ENCODE assay signal across 9 cellular contexts in genomic region chr17:51371732-51372151, GRCh38.
A peak's percentile ranks its signal among the peaks of the same experiment; 100 is the strongest.
DNase-seq lines count a peak whose midpoint lies in the region; ATAC-seq and TF ChIP-seq lines count a peak whose summit lies in the region.
"Had no signal": no experiment of that assay in that cellular context is flagged by ENCODE, and none has a peak within 500 bp of the region (broad histone marks: within the 10 kb centered on the region; RNA-seq: fewer than 3 reads in every experiment).

No MANE protein-coding gene starts in this region.

- H3K27me3 Mint-ChIP-seq in T-helper 2 cell treated with Interferon-gamma antibody and Interleukin-4, amounts not matched to agents 5 μg/mL and 100 μg/mL, for 36 hours (ENCODE audit: low read depth): peaks cover 2% of the 10 kb centered on the region
- H3K27me3 Mint-ChIP-seq in natural killer cell (ENCODE audit: low read depth in 2 of 2): peaks cover 2 to 6% of the 10 kb centered on the region in 2 donors

- H3K4me1 ChIP-seq in right atrium auricular region: no peaks in the 10 kb centered on the region

- intact Hi-C loops in Right ventricle myocardium superior (cut with DNase I) (no loop called here), left colon (cut with DNase I, micrococcal nuclease) (no loop called here), natural killer cell (cut with micrococcal nuclease) (no loop called here)

- TF ChIP-seq CTCF in right atrium auricular region (IDR thresholded peaks at IDR 0.05): peak in 1 of 2 donors; percentile 64
- TF ChIP-seq CTCF in natural killer cell (IDR thresholded peaks at IDR 0.05): no peak

- no peak overlapping the region for H3K4me3 ChIP-seq in right atrium auricular region

- no peak for DNase-seq in Right ventricle myocardium superior
- DNase-seq in right atrium auricular region (ENCODE audit: low spot score): no peak
- peak; percentile 63 for DNase-seq in NAMALWA (ENCODE audit: low spot score)
- peak; percentile 5 for DNase-seq in T-helper 2 cell treated with Interferon-gamma antibody and Interleukin-4, amounts not matched to agents 5 μg/mL and 100 μg/mL, for 36 hours (ENCODE audit: low spot score)
- DNase-seq in cerebellar cortex (ENCODE audit: low spot score): peak; percentile 91
- no peak for DNase-seq in left colon
- DNase-seq in stimulated activated naive CD4-positive, alpha-beta T cell treated with Interleukin-2 at 50 U/mL for 16 hours (lab: John Stamatoyannopoulos, UW): peak; percentile 3
- DNase-seq in natural killer cell: no peak
- DNase-seq: naive B cell had no signal

- no peaks in the 10 kb centered on the region for H3K36me3 Mint-ChIP-seq in T-helper 2 cell treated with Interferon-gamma antibody and Interleukin-4, amounts not matched to agents 5 μg/mL and 100 μg/mL, for 36 hours (ENCODE audit: low read depth)
- H3K36me3 Mint-ChIP-seq in natural killer cell: no peaks in the 10 kb centered on the region
- H3K36me3 Mint-ChIP-seq: naive B cell had no signal

- peak; percentile 61 for ATAC-seq in Right ventricle myocardium superior (ENCODE audit: poor library complexity)
- peak; percentile 77 for ATAC-seq in left colon
- no peak for ATAC-seq in natural killer cell

- peaks cover 12% of the 10 kb centered on the region for H3K9me3 Mint-ChIP-seq in T-helper 2 cell treated with Interferon-gamma antibody and Interleukin-4, amounts not matched to agents 5 μg/mL and 100 μg/mL, for 36 hours
- H3K9me3 Mint-ChIP-seq in natural killer cell: no peaks in the 10 kb centered on the region

- H3K4me1 Mint-ChIP-seq in T-helper 2 cell treated with Interferon-gamma antibody and Interleukin-4, amounts not matched to agents 5 μg/mL and 100 μg/mL, for 36 hours (ENCODE audit: low read depth): peaks cover 10% of the 10 kb centered on the region
- H3K4me1 Mint-ChIP-seq in natural killer cell: peaks cover 6 to 7% of the 10 kb centered on the region in 2 donors

- H3K27me3 ChIP-seq in right atrium auricular region: no peaks in the 10 kb centered on the region

- H3K27ac ChIP-seq in right atrium auricular region: no peak overlapping the region

- H3K4me3 Mint-ChIP-seq in T-helper 2 cell treated with Interferon-gamma antibody and Interleukin-4, amounts not matched to agents 5 μg/mL and 100 μg/mL, for 36 hours: no peak overlapping the region
- H3K4me3 Mint-ChIP-seq in natural killer cell: no peak overlapping the region

- no peaks in the 10 kb centered on the region for H3K36me3 ChIP-seq in right atrium auricular region

- no peak overlapping the region for H3K27ac Mint-ChIP-seq in T-helper 2 cell treated with Interferon-gamma antibody and Interleukin-4, amounts not matched to agents 5 μg/mL and 100 μg/mL, for 36 hours
- no peak overlapping the region for H3K27ac Mint-ChIP-seq in natural killer cell

- no peaks in the 10 kb centered on the region for H3K9me3 ChIP-seq in right atrium auricular region

Comparison
In these comparisons a context has a peak if more than half of its experiments do, and no peak if none do; other contexts are left out.
1. ATAC-seq: peak in Right ventricle myocardium superior (single experiment) and left colon (single experiment); none in natural killer cell (0 of 3).
2. DNase-seq: peak in NAMALWA (single experiment), T-helper 2 cell treated with Interferon-gamma antibody and Interleukin-4, amounts not matched to agents 5 μg/mL and 100 μg/mL, for 36 hours (single experiment), cerebellar cortex (single experiment) and stimulated activated naive CD4-positive, alpha-beta T cell treated with Interleukin-2 at 50 U/mL for 16 hours (single experiment); none in Right ventricle myocardium superior (single experiment), right atrium auricular region (single experiment), left colon (0 of 2) and natural killer cell (single experiment).